In genomic region chr4:183443609-183444148, GRCh38 we compare ENCODE assay signal across 8 cellular contexts. TPM values are rescaled to one million over a fixed set of nuclear protein-coding genes. Genes with fewer than 3 reads are reported as not detected.
DNase-seq lines count a peak whose midpoint lies in the region; ATAC-seq and TF ChIP-seq lines count a peak whose summit lies in the region.

No MANE protein-coding gene starts in this region.

- no peaks in the 10 kb centered on the region for H3K27me3 Mint-ChIP-seq in progenitor cell of endocrine pancreas

- peak overlapping the region; percentile 93 for H3K4me3 ChIP-seq in fibroblast of villous mesenchyme (ENCODE audit: low read depth, low read length)

- in situ Hi-C loops in GM13976 (cut with MboI; ENCODE audit: low sequenced_read_pairs, unreplicated experiment): no loop called here

- TF ChIP-seq CTCF in fibroblast of villous mesenchyme (IDR thresholded peaks at IDR 0.05; ENCODE audit: insufficient read depth, low read depth, low read length) (no peak), progenitor cell of endocrine pancreas (IDR thresholded peaks at IDR 0.05; ENCODE audit: unreplicated experiment) (no peak), GM13976 (IDR thresholded peaks at IDR 0.05; ENCODE audit: borderline replicate concordance, control extremely low read depth, extremely low read depth, insufficient read depth, missing control alignments) (no peak)

- ATAC-seq in GM18505 (IDR thresholded peaks at IDR 0.05; ENCODE audit: unreplicated experiment): no peak

- peaks cover 11% of the 10 kb centered on the region for H3K36me3 Mint-ChIP-seq in progenitor cell of endocrine pancreas (ENCODE audit: insufficient read depth)

- peak overlapping the region; percentile 96 for H3K4me3 Mint-ChIP-seq in progenitor cell of endocrine pancreas (ENCODE audit: low read depth)

- peaks cover 35% of the 10 kb centered on the region for H3K4me1 Mint-ChIP-seq in progenitor cell of endocrine pancreas (ENCODE audit: low read depth)

- DNase-seq in NCI-H2227 (lab: John Stamatoyannopoulos, UW; ENCODE audit: unreplicated experiment): peak; percentile 78
- DNase-seq in NCI-H2227 treated with DMSO at 0.1 percent for 48 hours (lab: John Stamatoyannopoulos, UW): no peak
- DNase-seq in NCI-H1092 (lab: John Stamatoyannopoulos, UW): peak; percentile 76
- peak; percentile 17 for DNase-seq in activated T-cell treated with anti-CD3 and anti-CD28 coated beads for 4 hours
- DNase-seq in fibroblast of villous mesenchyme (ENCODE audit: low read depth): peak; percentile 86
- no peak for DNase-seq in progenitor cell of endocrine pancreas (ENCODE audit: low spot score, unreplicated experiment)
- DNase-seq in GM13976 (ENCODE audit: low spot score): no peak

- H3K27ac Mint-ChIP-seq in progenitor cell of endocrine pancreas: peak overlapping the region; percentile 99

- H3K9me3 Mint-ChIP-seq in progenitor cell of endocrine pancreas (ENCODE audit: low read depth): peaks cover 2% of the 10 kb centered on the region

- TF ChIP-seq POLR2A in GM18505 (IDR thresholded peaks at IDR 0.05; ENCODE audit: borderline replicate concordance, extremely low read depth, insufficient read depth, insufficient read length): no peak

RNA-seq across cellular contexts. Expression of gene CDKN2AIP, which starts 0.8 kb away (rescaled TPM):
- total RNA-seq in fibroblast of villous mesenchyme (11.9 and 17.3 TPM in 2 replicates), progenitor cell of endocrine pancreas (22.0 and 25.9 TPM in 2 replicates)

Comparison
In these comparisons a context has a peak if more than half of its experiments do, and no peak if none do; other contexts are left out.
1. DNase-seq: peak in NCI-H2227 (single experiment), NCI-H1092 (single experiment), activated T-cell treated with anti-CD3 and anti-CD28 coated beads for 4 hours (single experiment) and fibroblast of villous mesenchyme (single experiment); none in NCI-H2227 treated with DMSO at 0.1 percent for 48 hours (single experiment), progenitor cell of endocrine pancreas (single experiment) and GM13976 (single experiment).